1 cellular context compared by ENCODE assay signal in the genomic region with DNA sequence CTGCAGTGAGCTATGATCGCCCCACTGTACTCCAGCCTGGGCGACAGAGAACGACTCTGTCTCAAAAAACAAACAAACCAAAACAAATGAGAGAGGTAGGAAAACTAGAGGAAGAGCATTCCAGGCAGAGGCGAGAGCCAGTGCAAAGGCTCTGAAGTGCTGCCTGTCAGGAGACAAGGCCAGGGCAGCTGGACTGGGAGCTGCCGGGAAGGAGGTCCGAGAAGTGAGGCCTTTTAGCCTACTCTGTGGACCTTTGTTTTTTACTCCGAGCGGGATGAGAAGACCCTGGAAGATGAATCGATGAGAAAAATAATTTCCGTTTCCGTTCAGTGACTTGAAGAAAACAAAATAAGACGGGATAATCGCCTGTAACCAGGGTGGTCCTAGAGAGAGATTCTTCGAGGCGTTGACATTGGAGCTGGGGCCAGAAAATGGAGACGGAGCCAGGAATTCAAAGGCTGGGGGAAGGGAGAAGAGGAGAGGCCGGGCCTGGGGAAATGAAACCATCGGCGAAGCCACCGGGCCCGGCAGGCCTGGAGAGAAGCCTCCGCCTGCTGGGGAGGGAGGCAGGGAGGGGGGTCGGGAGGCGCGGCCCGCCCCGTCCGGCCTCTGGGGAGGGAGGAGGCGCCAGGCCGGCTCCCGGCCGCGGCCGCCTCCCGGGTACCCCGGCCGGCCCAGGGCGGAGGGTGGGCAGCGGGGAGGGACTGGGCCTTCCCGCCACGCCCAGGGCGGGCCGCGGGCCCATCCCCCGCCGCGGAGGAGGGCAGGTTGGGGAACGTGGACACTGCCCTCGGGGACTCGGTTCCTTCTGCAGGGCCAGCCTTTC.
A peak's percentile ranks its signal among the peaks of the same experiment; 100 is the strongest.
TF ChIP-seq lines count a peak whose summit lies in the region.

No MANE protein-coding gene starts in this region.

TF ChIP-seq in HepG2, 621 proteins besides CTCF, POLR2A, EP300 and RAD21 (continued from another document and continues in another):
- TF ChIP-seq, protein P1, sequence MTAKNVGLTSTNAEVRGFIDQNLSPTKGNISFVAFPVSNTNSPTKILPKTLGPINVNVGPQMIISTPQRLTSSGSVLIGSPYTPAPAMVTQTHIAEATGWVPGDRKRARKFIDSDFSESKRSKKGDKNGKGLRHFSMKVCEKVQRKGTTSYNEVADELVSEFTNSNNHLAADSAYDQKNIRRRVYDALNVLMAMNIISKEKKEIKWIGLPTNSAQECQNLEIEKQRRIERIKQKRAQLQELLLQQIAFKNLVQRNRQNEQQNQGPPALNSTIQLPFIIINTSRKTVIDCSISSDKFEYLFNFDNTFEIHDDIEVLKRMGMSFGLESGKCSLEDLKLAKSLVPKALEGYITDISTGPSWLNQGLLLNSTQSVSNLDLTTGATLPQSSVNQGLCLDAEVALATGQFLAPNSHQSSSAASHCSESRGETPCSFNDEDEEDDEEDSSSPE (CRISPR knock-in tag; IDR thresholded peaks at IDR 0.05): peak; percentile 62; the same call in 1 of the 2 replicates
- peak; percentile 72 for TF ChIP-seq SP5 (CRISPR knock-in tag; IDR thresholded peaks at IDR 0.05; ENCODE audit: borderline replicate concordance, low read depth)
- TF ChIP-seq ZNF44 (CRISPR knock-in tag; IDR thresholded peaks at IDR 0.05): no peak
- TF ChIP-seq NFAT5 (CRISPR knock-in tag; IDR thresholded peaks at IDR 0.05): no peak
- TF ChIP-seq ZFP82 (CRISPR knock-in tag; IDR thresholded peaks at IDR 0.05; ENCODE audit: borderline replicate concordance): no peak
- TF ChIP-seq, protein P2, sequence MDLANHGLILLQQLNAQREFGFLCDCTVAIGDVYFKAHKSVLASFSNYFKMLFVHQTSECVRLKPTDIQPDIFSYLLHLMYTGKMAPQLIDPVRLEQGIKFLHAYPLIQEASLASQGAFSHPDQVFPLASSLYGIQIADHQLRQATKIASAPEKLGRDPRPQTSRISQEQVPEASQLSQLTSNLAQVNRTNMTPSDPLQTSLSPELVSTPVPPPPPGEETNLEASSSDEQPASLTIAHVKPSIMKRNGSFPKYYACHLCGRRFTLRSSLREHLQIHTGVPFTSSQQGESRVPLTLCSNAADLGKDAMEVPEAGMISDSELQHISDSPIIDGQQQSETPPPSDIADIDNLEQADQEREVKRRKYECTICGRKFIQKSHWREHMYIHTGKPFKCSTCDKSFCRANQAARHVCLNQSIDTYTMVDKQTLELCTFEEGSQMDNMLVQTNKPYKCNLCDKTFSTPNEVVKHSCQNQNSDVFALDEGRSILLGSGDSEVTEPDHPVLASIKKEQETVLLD (CRISPR knock-in tag; IDR thresholded peaks at IDR 0.05; ENCODE audit: low read depth): peak; percentile 77; the same call in 1 of the 2 replicates
- TF ChIP-seq, protein P3, sequence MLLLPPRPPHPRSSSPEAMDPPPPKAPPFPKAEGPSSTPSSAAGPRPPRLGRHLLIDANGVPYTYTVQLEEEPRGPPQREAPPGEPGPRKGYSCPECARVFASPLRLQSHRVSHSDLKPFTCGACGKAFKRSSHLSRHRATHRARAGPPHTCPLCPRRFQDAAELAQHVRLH (CRISPR knock-in tag; IDR thresholded peaks at IDR 0.05; ENCODE audit: borderline replicate concordance, low read depth): peak; percentile 16; the same call in 1 of the 2 replicates
- TF ChIP-seq KLF15 (CRISPR knock-in tag; IDR thresholded peaks at IDR 0.05; ENCODE audit: borderline replicate concordance): no peak
- TF ChIP-seq HDAC2 (CRISPR knock-in tag; IDR thresholded peaks at IDR 0.05): peak; percentile 46
- TF ChIP-seq TP53 (CRISPR knock-in tag; conservative IDR thresholded peaks at IDR 0.05): no peak
- no peak for TF ChIP-seq CBX1 (IDR thresholded peaks at IDR 0.05; ENCODE audit: low read depth)
- TF ChIP-seq, protein P4, sequence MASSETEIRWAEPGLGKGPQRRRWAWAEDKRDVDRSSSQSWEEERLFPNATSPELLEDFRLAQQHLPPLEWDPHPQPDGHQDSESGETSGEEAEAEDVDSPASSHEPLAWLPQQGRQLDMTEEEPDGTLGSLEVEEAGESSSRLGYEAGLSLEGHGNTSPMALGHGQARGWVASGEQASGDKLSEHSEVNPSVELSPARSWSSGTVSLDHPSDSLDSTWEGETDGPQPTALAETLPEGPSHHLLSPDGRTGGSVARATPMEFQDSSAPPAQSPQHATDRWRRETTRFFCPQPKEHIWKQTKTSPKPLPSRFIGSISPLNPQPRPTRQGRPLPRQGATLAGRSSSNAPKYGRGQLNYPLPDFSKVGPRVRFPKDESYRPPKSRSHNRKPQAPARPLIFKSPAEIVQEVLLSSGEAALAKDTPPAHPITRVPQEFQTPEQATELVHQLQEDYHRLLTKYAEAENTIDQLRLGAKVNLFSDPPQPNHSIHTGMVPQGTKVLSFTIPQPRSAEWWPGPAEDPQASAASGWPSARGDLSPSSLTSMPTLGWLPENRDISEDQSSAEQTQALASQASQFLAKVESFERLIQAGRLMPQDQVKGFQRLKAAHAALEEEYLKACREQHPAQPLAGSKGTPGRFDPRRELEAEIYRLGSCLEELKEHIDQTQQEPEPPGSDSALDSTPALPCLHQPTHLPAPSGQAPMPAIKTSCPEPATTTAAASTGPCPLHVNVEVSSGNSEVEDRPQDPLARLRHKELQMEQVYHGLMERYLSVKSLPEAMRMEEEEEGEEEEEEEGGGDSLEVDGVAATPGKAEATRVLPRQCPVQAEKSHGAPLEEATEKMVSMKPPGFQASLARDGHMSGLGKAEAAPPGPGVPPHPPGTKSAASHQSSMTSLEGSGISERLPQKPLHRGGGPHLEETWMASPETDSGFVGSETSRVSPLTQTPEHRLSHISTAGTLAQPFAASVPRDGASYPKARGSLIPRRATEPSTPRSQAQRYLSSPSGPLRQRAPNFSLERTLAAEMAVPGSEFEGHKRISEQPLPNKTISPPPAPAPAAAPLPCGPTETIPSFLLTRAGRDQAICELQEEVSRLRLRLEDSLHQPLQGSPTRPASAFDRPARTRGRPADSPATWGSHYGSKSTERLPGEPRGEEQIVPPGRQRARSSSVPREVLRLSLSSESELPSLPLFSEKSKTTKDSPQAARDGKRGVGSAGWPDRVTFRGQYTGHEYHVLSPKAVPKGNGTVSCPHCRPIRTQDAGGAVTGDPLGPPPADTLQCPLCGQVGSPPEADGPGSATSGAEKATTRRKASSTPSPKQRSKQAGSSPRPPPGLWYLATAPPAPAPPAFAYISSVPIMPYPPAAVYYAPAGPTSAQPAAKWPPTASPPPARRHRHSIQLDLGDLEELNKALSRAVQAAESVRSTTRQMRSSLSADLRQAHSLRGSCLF (CRISPR knock-in tag; IDR thresholded peaks at IDR 0.05; ENCODE audit: borderline replicate concordance): no peak
- TF ChIP-seq, protein P5, sequence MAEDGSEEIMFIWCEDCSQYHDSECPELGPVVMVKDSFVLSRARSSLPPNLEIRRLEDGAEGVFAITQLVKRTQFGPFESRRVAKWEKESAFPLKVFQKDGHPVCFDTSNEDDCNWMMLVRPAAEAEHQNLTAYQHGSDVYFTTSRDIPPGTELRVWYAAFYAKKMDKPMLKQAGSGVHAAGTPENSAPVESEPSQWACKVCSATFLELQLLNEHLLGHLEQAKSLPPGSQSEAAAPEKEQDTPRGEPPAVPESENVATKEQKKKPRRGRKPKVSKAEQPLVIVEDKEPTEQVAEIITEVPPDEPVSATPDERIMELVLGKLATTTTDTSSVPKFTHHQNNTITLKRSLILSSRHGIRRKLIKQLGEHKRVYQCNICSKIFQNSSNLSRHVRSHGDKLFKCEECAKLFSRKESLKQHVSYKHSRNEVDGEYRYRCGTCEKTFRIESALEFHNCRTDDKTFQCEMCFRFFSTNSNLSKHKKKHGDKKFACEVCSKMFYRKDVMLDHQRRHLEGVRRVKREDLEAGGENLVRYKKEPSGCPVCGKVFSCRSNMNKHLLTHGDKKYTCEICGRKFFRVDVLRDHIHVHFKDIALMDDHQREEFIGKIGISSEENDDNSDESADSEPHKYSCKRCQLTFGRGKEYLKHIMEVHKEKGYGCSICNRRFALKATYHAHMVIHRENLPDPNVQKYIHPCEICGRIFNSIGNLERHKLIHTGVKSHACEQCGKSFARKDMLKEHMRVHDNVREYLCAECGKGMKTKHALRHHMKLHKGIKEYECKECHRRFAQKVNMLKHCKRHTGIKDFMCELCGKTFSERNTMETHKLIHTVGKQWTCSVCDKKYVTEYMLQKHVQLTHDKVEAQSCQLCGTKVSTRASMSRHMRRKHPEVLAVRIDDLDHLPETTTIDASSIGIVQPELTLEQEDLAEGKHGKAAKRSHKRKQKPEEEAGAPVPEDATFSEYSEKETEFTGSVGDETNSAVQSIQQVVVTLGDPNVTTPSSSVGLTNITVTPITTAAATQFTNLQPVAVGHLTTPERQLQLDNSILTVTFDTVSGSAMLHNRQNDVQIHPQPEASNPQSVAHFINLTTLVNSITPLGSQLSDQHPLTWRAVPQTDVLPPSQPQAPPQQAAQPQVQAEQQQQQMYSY (CRISPR knock-in tag; IDR thresholded peaks at IDR 0.05): no peak
- no peak for TF ChIP-seq IRF1 (CRISPR knock-in tag; IDR thresholded peaks at IDR 0.05; ENCODE audit: low read depth)
- TF ChIP-seq ZNF703 (CRISPR knock-in tag; IDR thresholded peaks at IDR 0.05; ENCODE audit: borderline replicate concordance): no peak
- no peak for TF ChIP-seq ZNF468 (CRISPR knock-in tag; IDR thresholded peaks at IDR 0.05)
- TF ChIP-seq SPEN (CRISPR knock-in tag; IDR thresholded peaks at IDR 0.05; ENCODE audit: low read depth): peak; percentile 41
- TF ChIP-seq HBP1 (CRISPR knock-in tag; IDR thresholded peaks at IDR 0.05; ENCODE audit: low read depth): no peak
- TF ChIP-seq ZNF770 (CRISPR knock-in tag; IDR thresholded peaks at IDR 0.05): peak; percentile 53; the same call in 1 of the 2 replicates
- TF ChIP-seq KDM5A (IDR thresholded peaks at IDR 0.05; ENCODE audit: borderline replicate concordance, low read length): no peak
- TF ChIP-seq, protein P6, sequence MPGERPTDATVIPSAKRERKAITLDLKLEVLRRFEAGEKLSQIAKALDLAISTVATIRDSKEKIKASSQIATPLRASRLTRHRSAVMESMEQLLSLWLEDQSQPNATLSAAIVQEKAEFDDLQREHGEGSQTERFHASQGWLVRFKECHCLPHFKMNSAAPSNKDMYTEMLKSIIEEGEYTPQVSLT (CRISPR knock-in tag; IDR thresholded peaks at IDR 0.05; ENCODE audit: borderline replicate concordance, low read depth): no peak
- TF ChIP-seq U2AF1 (optimal IDR thresholded peaks at IDR 0.05; ENCODE audit: low read depth, low read length): no peak
